8 cellular contexts compared by ENCODE assay signal in genomic region chr3:125917020-125917464, GRCh38. TPM values are rescaled to one million over a fixed set of nuclear protein-coding genes. Genes with fewer than 3 reads are reported as not detected.
DNase-seq lines count a peak whose midpoint lies in the region; TF ChIP-seq lines count a peak whose summit lies in the region.
"Not testable (repeated sequence)": the region's sequence is repeated elsewhere in the genome, so short reads cannot be mapped to it uniquely, and the experiment has no call there.

No MANE protein-coding gene starts in this region.

- H3K4me1 ChIP-seq in mucosa of stomach (ENCODE audit: control insufficient read depth, insufficient read depth, low read length), result not testable (repeated sequence)

- in situ Hi-C loops in brain microvascular endothelial cell (cut with HindIII; ENCODE audit: low pct_ligation_motif_present, low sequenced_read_pairs), result not testable (repeated sequence)

- H3K4me1 Mint-ChIP-seq in HFFc6 (ENCODE audit: low read depth), result peaks cover 46% of the 10 kb centered on the region

- DNase-seq in HFFc6 (peak; percentile 85), NCI-H345 (lab: John Stamatoyannopoulos, UW) (peak; percentile 56), WERI-Rb-1 (peak; percentile 63), brain microvascular endothelial cell (peak; percentile 64), germinal center (ENCODE audit: low spot score) (peak; percentile 46)
- DNase-seq in stimulated activated CD4-positive, alpha-beta T cell treated with anti-CD3 and anti-CD28 coated beads, Interleukin-2, amount 100 ng/mL, for 48 hours, result peak; percentile 5 to 6

- not testable (repeated sequence) for TF ChIP-seq CTCF in C4-2B (conservative IDR thresholded peaks at IDR 0.05); HFFc6 (IDR thresholded peaks at IDR 0.05); WERI-Rb-1 (IDR thresholded peaks at IDR 0.05; ENCODE audit: low read depth, low read length); brain microvascular endothelial cell (IDR thresholded peaks at IDR 0.05; ENCODE audit: low read depth, low read length, missing control alignments)

- peak overlapping the region; percentile 99 for H3K27ac Mint-ChIP-seq in HFFc6

- not testable (repeated sequence) for H3K9me3 ChIP-seq in WERI-Rb-1 (ENCODE audit: severe bottlenecking); mucosa of stomach (ENCODE audit: control insufficient read depth, low read length)

- H3K4me3 ChIP-seq in WERI-Rb-1 (ENCODE audit: low read depth, low read length), result peak overlapping the region; percentile 68
- peak overlapping the region; percentile 75 for H3K4me3 ChIP-seq in brain microvascular endothelial cell (ENCODE audit: low read depth, low read length)
- peak overlapping the region; percentile 41 for H3K4me3 ChIP-seq in mucosa of stomach (ENCODE audit: low read length)

- H3K36me3 ChIP-seq in WERI-Rb-1; brain microvascular endothelial cell (replicated peaks); mucosa of stomach (ENCODE audit: control insufficient read depth, insufficient read depth, low read length): not testable (repeated sequence)

- not testable (repeated sequence) for H3K27me3 ChIP-seq in WERI-Rb-1 (ENCODE audit: insufficient read depth, low read depth, severe bottlenecking); brain microvascular endothelial cell (replicated peaks); mucosa of stomach (ENCODE audit: control insufficient read depth, insufficient read depth, low read length)

- H3K4me3 Mint-ChIP-seq in HFFc6, result peak overlapping the region; percentile 91

- H3K36me3 Mint-ChIP-seq in HFFc6 (ENCODE audit: low read depth), result peaks cover 11% of the 10 kb centered on the region; the same call in 1 of the 2 replicates

- not testable (repeated sequence) for H3K27me3 Mint-ChIP-seq in HFFc6 (ENCODE audit: insufficient read depth)

- H3K9me3 Mint-ChIP-seq in HFFc6, result not testable (repeated sequence)

- H3K9ac ChIP-seq in mucosa of stomach (ENCODE audit: low read length), result peak overlapping the region; percentile 55

- peak overlapping the region; percentile 73 for H3K27ac ChIP-seq in C4-2B
- H3K27ac ChIP-seq in WERI-Rb-1, result peak overlapping the region; percentile 60
- peak overlapping the region; percentile 84 for H3K27ac ChIP-seq in brain microvascular endothelial cell

RNA-seq across cellular contexts. Expression of gene ROPN1B, which starts 51.9 kb away (rescaled TPM):
- total RNA-seq in HFFc6 (2021; fragmentation: NEBNext Ultra II Directional; extraction: Animal tissue kit (Norgen Biotek cat#: 25700)), result not detected

Comparison
In these comparisons a context has a peak if more than half of its experiments do, and no peak if none do; other contexts are left out.
1. Peak in every context shown above with its lines: DNase-seq, H3K4me3 ChIP-seq and H3K27ac ChIP-seq.
2. DNase-seq: peak in every context shown above with its lines; median percentile 85 in HFFc6; 64 in brain microvascular endothelial cell; 63 in WERI-Rb-1; 56 in NCI-H345; 46 in germinal center; 6 in stimulated activated CD4-positive, alpha-beta T cell treated with anti-CD3 and anti-CD28 coated beads, Interleukin-2, amount 100 ng/mL, for 48 hours.